28 cellular contexts compared by ENCODE assay signal in the genomic region with DNA sequence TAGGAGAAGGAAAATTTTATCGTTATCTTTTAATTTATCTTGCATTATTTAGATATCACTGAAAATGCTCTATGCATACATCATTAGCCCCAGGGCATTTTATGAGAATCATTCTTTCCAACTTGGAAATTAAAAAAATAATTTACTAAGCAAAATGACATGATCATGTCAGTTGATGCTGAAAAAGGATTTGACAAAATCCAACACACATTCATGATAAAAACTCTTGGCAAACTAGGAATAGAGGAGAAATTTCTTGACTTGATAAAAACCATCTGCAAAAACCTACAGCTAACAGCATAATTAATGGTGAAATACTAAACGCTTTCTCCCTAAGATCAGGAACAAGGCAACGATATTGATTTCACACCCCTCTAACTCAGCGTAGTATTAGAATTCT.
"Had no signal": no experiment of that assay in that cellular context is flagged by ENCODE, and none has a peak within 500 bp of the region (broad histone marks: within the 10 kb centered on the region; RNA-seq: fewer than 3 reads in every experiment).

No MANE protein-coding gene starts in this region.

- H3K9me3 ChIP-seq: ascending aorta had no signal

- H3K4me1 ChIP-seq: gastroesophageal sphincter had no signal

- H3K27ac ChIP-seq: ascending aorta, brain microvascular endothelial cell, coronary artery, epithelial cell of prostate, gastroesophageal sphincter had no signal

- H3K36me3 ChIP-seq: ascending aorta, brain microvascular endothelial cell, gastroesophageal sphincter, heart right ventricle had no signal

- DNase-seq: activated CD4-positive, alpha-beta memory T cell treated with anti-CD3 and anti-CD28 coated beads, Interleukin-2, amount 10 ng/mL, durations not matched to agents 7 days and 5 days; activated CD4-positive, alpha-beta T cell treated with anti-CD3 and anti-CD28 coated beads for 1 hour; activated CD4-positive, alpha-beta T cell treated with anti-CD3 and anti-CD28 coated beads for 4 hours; activated CD4-positive, alpha-beta T cell treated with anti-CD3 and anti-CD28 coated beads, Interleukin-2, amount 10 ng/mL, durations not matched to agents 7 days and 5 days; activated CD4-positive, alpha-beta T cell treated with anti-CD3 and anti-CD28 coated beads, Interleukin-2, amount 50 U/mL, for 4 hours; activated CD8-positive, alpha-beta memory T cell treated with anti-CD3 and anti-CD28 coated beads, Interleukin-2, amount 50 U/mL, for 48 hours; activated gamma-delta T cell; activated naive CD4-positive, alpha-beta T cell; activated naive CD4-positive, alpha-beta T cell treated with anti-CD3 and anti-CD28 coated beads, Interleukin-2, amount 10 ng/mL, durations not matched to agents 7 days and 5 days; activated naive CD8-positive, alpha-beta T cell treated with anti-CD3 and anti-CD28 coated beads, Interleukin-2, amount 10 ng/mL, durations not matched to agents 7 days and 5 days; activated T-cell treated with anti-CD3 and anti-CD28 coated beads for 4 hours; activated T-cell treated with anti-CD3 and anti-CD28 coated beads, Interleukin-2, amount 50 U/mL, for 24 hours; activated T-cell treated with anti-CD3 and anti-CD28 coated beads, Interleukin-2, amount 50 U/mL, for 72 hours; brain microvascular endothelial cell; effector CD4-positive, alpha-beta T cell; effector memory CD8-positive, alpha-beta T cell; foreskin melanocyte; heart right ventricle; T-helper 1 cell; T-helper 17 cell; T1000 had no signal

- H3K4me3 Mint-ChIP-seq: activated CD4-positive, alpha-beta memory T cell treated with anti-CD3 and anti-CD28 coated beads, Interleukin-2, amount 10 ng/mL, durations not matched to agents 7 days and 5 days; activated CD4-positive, alpha-beta T cell treated with anti-CD3 and anti-CD28 coated beads, Interleukin-2, amount 10 ng/mL, durations not matched to agents 7 days and 5 days; activated naive CD4-positive, alpha-beta T cell treated with anti-CD3 and anti-CD28 coated beads, Interleukin-2, amount 10 ng/mL, durations not matched to agents 7 days and 5 days; activated naive CD8-positive, alpha-beta T cell treated with anti-CD3 and anti-CD28 coated beads, Interleukin-2, amount 10 ng/mL, durations not matched to agents 7 days and 5 days; activated T-cell treated with anti-CD3 and anti-CD28 coated beads, Interleukin-2, amount 50 U/mL, for 24 hours; activated T-cell treated with anti-CD3 and anti-CD28 coated beads, Interleukin-2, amount 50 U/mL, for 72 hours; central memory CD8-positive, alpha-beta T cell; effector memory CD8-positive, alpha-beta T cell; T-helper 17 cell; T-helper 2 cell treated with Interferon-gamma antibody and Interleukin-4, amounts not matched to agents 5 μg/mL and 100 μg/mL, for 36 hours had no signal

- H3K27ac Mint-ChIP-seq: activated CD4-positive, alpha-beta memory T cell treated with anti-CD3 and anti-CD28 coated beads, Interleukin-2, amount 10 ng/mL, durations not matched to agents 7 days and 5 days; activated CD4-positive, alpha-beta T cell treated with anti-CD3 and anti-CD28 coated beads, Interleukin-2, amount 10 ng/mL, durations not matched to agents 7 days and 5 days; activated naive CD4-positive, alpha-beta T cell treated with anti-CD3 and anti-CD28 coated beads, Interleukin-2, amount 10 ng/mL, durations not matched to agents 7 days and 5 days; activated naive CD4-positive, alpha-beta T cell treated with anti-CD3 and anti-CD28 coated beads, Interleukin-2, amount 50 U/mL, for 72 hours; activated naive CD8-positive, alpha-beta T cell treated with anti-CD3 and anti-CD28 coated beads, Interleukin-2, amount 10 ng/mL, durations not matched to agents 7 days and 5 days; activated T-cell treated with anti-CD3 and anti-CD28 coated beads, Interleukin-2, amount 50 U/mL, for 24 hours; activated T-cell treated with anti-CD3 and anti-CD28 coated beads, Interleukin-2, amount 50 U/mL, for 72 hours; effector memory CD8-positive, alpha-beta T cell; T-helper 17 cell; T-helper 2 cell treated with Interferon-gamma antibody and Interleukin-4, amounts not matched to agents 5 μg/mL and 100 μg/mL, for 36 hours had no signal

- H3K27me3 Mint-ChIP-seq: activated T-cell treated with anti-CD3 and anti-CD28 coated beads, Interleukin-2, amount 50 U/mL, for 24 hours; central memory CD8-positive, alpha-beta T cell; effector memory CD8-positive, alpha-beta T cell; T-helper 17 cell had no signal

- H3K4me3 ChIP-seq: ascending aorta, coronary artery, gastroesophageal sphincter, heart right ventricle had no signal

- H3K27me3 ChIP-seq: ascending aorta, brain microvascular endothelial cell, gastroesophageal sphincter, heart right ventricle had no signal

- H3K4me1 Mint-ChIP-seq: activated CD4-positive, alpha-beta memory T cell treated with anti-CD3 and anti-CD28 coated beads, Interleukin-2, amount 10 ng/mL, durations not matched to agents 7 days and 5 days; activated CD4-positive, alpha-beta T cell treated with anti-CD3 and anti-CD28 coated beads, Interleukin-2, amount 10 ng/mL, durations not matched to agents 7 days and 5 days; activated naive CD4-positive, alpha-beta T cell treated with anti-CD3 and anti-CD28 coated beads, Interleukin-2, amount 10 ng/mL, durations not matched to agents 7 days and 5 days; activated naive CD8-positive, alpha-beta T cell treated with anti-CD3 and anti-CD28 coated beads, Interleukin-2, amount 10 ng/mL, durations not matched to agents 7 days and 5 days; central memory CD8-positive, alpha-beta T cell had no signal

- H3K9me3 Mint-ChIP-seq: activated CD4-positive, alpha-beta memory T cell treated with anti-CD3 and anti-CD28 coated beads, Interleukin-2, amount 10 ng/mL, durations not matched to agents 7 days and 5 days; activated CD4-positive, alpha-beta T cell treated with anti-CD3 and anti-CD28 coated beads, Interleukin-2, amount 10 ng/mL, durations not matched to agents 7 days and 5 days; activated naive CD4-positive, alpha-beta T cell treated with anti-CD3 and anti-CD28 coated beads, Interleukin-2, amount 10 ng/mL, durations not matched to agents 7 days and 5 days; activated naive CD4-positive, alpha-beta T cell treated with anti-CD3 and anti-CD28 coated beads, Interleukin-2, amount 50 U/mL, for 72 hours; activated naive CD8-positive, alpha-beta T cell treated with anti-CD3 and anti-CD28 coated beads, Interleukin-2, amount 10 ng/mL, durations not matched to agents 7 days and 5 days; activated T-cell treated with anti-CD3 and anti-CD28 coated beads, Interleukin-2, amount 50 U/mL, for 24 hours; activated T-cell treated with anti-CD3 and anti-CD28 coated beads, Interleukin-2, amount 50 U/mL, for 72 hours; central memory CD8-positive, alpha-beta T cell; effector memory CD8-positive, alpha-beta T cell; T-helper 2 cell treated with Interferon-gamma antibody and Interleukin-4, amounts not matched to agents 5 μg/mL and 100 μg/mL, for 36 hours had no signal

- H3K36me3 Mint-ChIP-seq: activated naive CD4-positive, alpha-beta T cell treated with anti-CD3 and anti-CD28 coated beads, Interleukin-2, amount 10 ng/mL, durations not matched to agents 7 days and 5 days; activated naive CD4-positive, alpha-beta T cell treated with anti-CD3 and anti-CD28 coated beads, Interleukin-2, amount 50 U/mL, for 72 hours; activated naive CD8-positive, alpha-beta T cell treated with anti-CD3 and anti-CD28 coated beads, Interleukin-2, amount 10 ng/mL, durations not matched to agents 7 days and 5 days had no signal
